Comparison of ENCODE assay signal across 8 cellular contexts in the genomic region with DNA sequence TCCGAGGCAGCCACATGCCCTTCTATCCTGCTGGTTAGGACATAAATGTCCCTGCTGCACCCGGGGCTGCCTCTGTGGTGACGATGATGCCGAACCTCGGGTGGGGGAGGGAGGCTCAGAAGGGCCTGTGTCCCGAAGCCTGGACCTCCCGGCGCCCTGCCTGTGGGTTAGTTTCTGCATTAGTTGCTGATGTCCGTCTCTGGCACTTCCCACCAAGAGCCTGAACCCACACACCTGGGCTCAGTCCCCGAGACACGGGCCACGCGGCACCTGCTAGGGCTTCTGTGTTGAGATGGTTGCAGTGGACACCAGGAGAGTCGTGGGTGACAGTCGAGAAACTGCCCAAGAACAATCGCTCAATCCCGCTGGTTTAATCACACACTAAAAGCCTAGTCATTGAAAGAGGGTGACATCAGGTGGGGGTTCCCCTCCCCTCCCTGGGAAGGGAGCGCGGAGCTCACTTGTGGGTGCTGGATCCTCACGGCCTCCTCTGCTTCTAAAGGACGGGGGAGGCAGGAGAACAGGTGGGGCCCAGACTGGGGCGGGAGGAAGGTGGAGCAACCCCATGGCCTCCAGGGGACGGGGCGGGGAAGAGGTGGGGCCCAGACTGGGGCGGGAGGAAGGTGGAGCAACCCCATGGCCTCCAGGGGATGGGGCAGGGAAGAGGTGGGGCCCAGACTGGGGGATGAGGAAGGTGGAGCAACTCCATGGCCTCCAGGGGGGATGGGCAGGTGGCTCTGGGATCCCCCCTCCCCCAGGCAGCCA. TPM values are rescaled to one million over a fixed set of nuclear protein-coding genes. Genes with fewer than 3 reads are reported as not detected.
DNase-seq lines count a peak whose midpoint lies in the region; ATAC-seq, FAIRE-seq and TF ChIP-seq lines count a peak whose summit lies in the region.
"Not testable (repeated sequence)": the region's sequence is repeated elsewhere in the genome, so short reads cannot be mapped to it uniquely, and the experiment has no call there.

No MANE protein-coding gene starts in this region.

- CTCF ChIA-PET in activated CD4-positive, alpha-beta T cell treated with anti-CD3 and anti-CD28 coated beads for 36 hours (lab: Charles Lee); K562 (lab: Yijun Ruan, JAX; ENCODE audit: low intra/inter-chr PET ratio): not testable (repeated sequence)

- H3K4me2 ChIP-seq in K562 (ENCODE audit: insufficient read depth, low read length) = peak overlapping the region; percentile 71

- not testable (repeated sequence) for H3K27ac Mint-ChIP-seq in CD4-positive, CD25-positive, alpha-beta regulatory T cell
- peak overlapping the region; percentile 33 for H3K27ac Mint-ChIP-seq in activated CD4-positive, alpha-beta T cell treated with anti-CD3 and anti-CD28 coated beads for 36 hours

- H4K20me1 ChIP-seq in K562 (replicated peaks; ENCODE audit: control insufficient read depth, insufficient read depth, low read length) = not testable (repeated sequence)

- peak overlapping the region; percentile 92 for H2AFZ ChIP-seq in K562 (ENCODE audit: low read depth, low read length)

- intact Hi-C loops in activated CD4-positive, alpha-beta T cell treated with anti-CD3 and anti-CD28 coated beads for 36 hours (cut with DNase I, micrococcal nuclease) = loop anchor here in 1 of 2 experiments (1.0 to 10.0 kb wide), 5 partner anchors 28 to 803 kb away; a partner anchor contains a TSS
- intact Hi-C loops in K562 (cut with micrococcal nuclease) = not testable (repeated sequence)

- not testable (repeated sequence) for H3K9me1 ChIP-seq in K562 (ENCODE audit: control insufficient read depth, insufficient read depth, low read length)

- POLR2A ChIA-PET in activated CD4-positive, alpha-beta T cell treated with anti-CD3 and anti-CD28 coated beads for 36 hours (lab: Charles Lee) = interaction anchor here (0.7 kb wide), 1 partner anchor 13 kb away, joined by 3 read pairs; no protein-coding TSS in a partner anchor
- POLR2A ChIA-PET in K562 (lab: Yijun Ruan, JAX) = not testable (repeated sequence)

- peak; percentile 24 to 80 (median 63) for DNase-seq in CD4-positive, CD25-positive, alpha-beta regulatory T cell
- DNase-seq in NCI-H748 (lab: John Stamatoyannopoulos, UW; ENCODE audit: unreplicated experiment) (peak; percentile 32), K562 (ENCODE audit: extremely low read depth in 1 of 4, low spot score in 3 of 4) (peak; percentile 92 to 94 (median 93))
- DNase-seq in activated CD4-positive, alpha-beta T cell treated with anti-CD3 and anti-CD28 coated beads for 36 hours = peak; percentile 94
- peak; percentile 30 for DNase-seq in stimulated activated CD4-positive, alpha-beta T cell treated with anti-CD3 and anti-CD28 coated beads, Interleukin-15, amount 100 ng/mL, for 24 hours

- peaks cover 0 to 21% (median 3%) of the 10 kb centered on the region in 4 donors for H3K4me1 Mint-ChIP-seq in CD4-positive, CD25-positive, alpha-beta regulatory T cell
- peaks cover 14% of the 10 kb centered on the region for H3K4me1 Mint-ChIP-seq in activated CD4-positive, alpha-beta T cell treated with anti-CD3 and anti-CD28 coated beads for 36 hours

- TF ChIP-seq POLR2A in K562 (conservative IDR thresholded peaks at IDR 0.05) = peak; percentile 28; the same call in 1 of the 2 replicates

- H3K27me3 Mint-ChIP-seq in CD4-positive, CD25-positive, alpha-beta regulatory T cell; activated CD4-positive, alpha-beta T cell treated with anti-CD3 and anti-CD28 coated beads for 36 hours: not testable (repeated sequence)

- H3K4me1 ChIP-seq in CD4-positive, CD25-positive, alpha-beta regulatory T cell (ENCODE audit: control insufficient read depth, insufficient read depth, low read length, poor library complexity, severe bottlenecking); iPS-20b (ENCODE audit: insufficient read depth, low read length): not testable (repeated sequence)
- H3K4me1 ChIP-seq in K562 (replicated peaks in 1 of 2; ENCODE audit: control insufficient read depth in 2 of 2, insufficient read depth in 2 of 2, low read length in 2 of 2) = peaks cover 7 to 37% of the 10 kb centered on the region in 2 experiments; a peak in 4 of 5 replicates

- peak overlapping the region; percentile 34 to 79; a peak in 3 of 4 replicates for H3K9ac ChIP-seq in K562 (ENCODE audit: insufficient read depth in 1 of 2, low read depth in 2 of 2, low read length in 2 of 2)
- H3K9ac ChIP-seq in iPS-20b (ENCODE audit: low read depth, low read length) = not testable (repeated sequence)

- H3K79me2 ChIP-seq in K562 (ENCODE audit: control insufficient read depth, insufficient read depth, low read length) = not testable (repeated sequence)

- not testable (repeated sequence) for H3K4me3 ChIP-seq in CD4-positive, CD25-positive, alpha-beta regulatory T cell (ENCODE audit: low read depth, low read length)
- H3K4me3 ChIP-seq in K562 (0 out of 2 replicates have a peak overlapping the region, but pooled peaks have one; percentile 11), iPS-20b (ENCODE audit: low read length) (peak overlapping the region; percentile 42; the same call in 1 of the 2 replicates)

- TF ChIP-seq CTCF in K562 (IDR thresholded peaks at IDR 0.05 in 2 of 3, conservative IDR thresholded peaks at IDR 0.05 in 1 of 3; ENCODE audit: insufficient read depth in 2 of 3, low read depth in 1 of 3, low read length in 3 of 3) = not testable (repeated sequence)

- peak overlapping the region in 3 of 4 donors; percentile 39 to 84 (median 61) for H3K4me3 Mint-ChIP-seq in CD4-positive, CD25-positive, alpha-beta regulatory T cell
- not testable (repeated sequence) for H3K4me3 Mint-ChIP-seq in activated CD4-positive, alpha-beta T cell treated with anti-CD3 and anti-CD28 coated beads for 36 hours

- in situ Hi-C loops in K562 (cut with MboI) = not testable (repeated sequence)

- peak in 1 of 2 donors; percentile 92 for ATAC-seq in CD4-positive, CD25-positive, alpha-beta regulatory T cell (ENCODE audit: low read depth in 2 of 2)
- ATAC-seq in GM19397 (IDR thresholded peaks at IDR 0.05; ENCODE audit: unreplicated experiment) (peak; percentile 98), HG03095 (IDR thresholded peaks at IDR 0.05; ENCODE audit: unreplicated experiment) (peak; percentile 100), K562 (peak; percentile 100)
- ATAC-seq in activated CD4-positive, alpha-beta T cell treated with anti-CD3 and anti-CD28 coated beads for 36 hours = peak; percentile 100

- WGBS in K562 (ENCODE audit: insufficient coverage, low coverage, missing lambda C conversion rate) = 5% methylated on average over 17 of the region's 25 CpGs

- H3K27ac ChIP-seq in CD4-positive, CD25-positive, alpha-beta regulatory T cell (ENCODE audit: insufficient read depth, low read length, poor library complexity, severe bottlenecking); iPS-20b (ENCODE audit: low read length): not testable (repeated sequence)
- H3K27ac ChIP-seq in K562 (ENCODE audit: extremely low read depth, low read depth, low read length) = peak overlapping the region; percentile 53; the same call in 2 of the 3 replicates

- TF ChIP-seq EP300 in K562 (IDR thresholded peaks at IDR 0.05; ENCODE audit: low read length) = not testable (repeated sequence)

- peak; percentile 95 for FAIRE-seq in K562 (lab: Jason Lieb, UNC)

- TF ChIP-seq RAD21 in K562 (CRISPR knock-in tag; conservative IDR thresholded peaks at IDR 0.05 in 1 of 2, IDR thresholded peaks at IDR 0.05 in 1 of 2) = not testable (repeated sequence)

- not testable (repeated sequence) for H3K36me3 ChIP-seq in CD4-positive, CD25-positive, alpha-beta regulatory T cell (ENCODE audit: control insufficient read depth, insufficient read depth, low read length); K562 (ENCODE audit: control insufficient read depth, insufficient read depth, low read length); iPS-20b (ENCODE audit: insufficient read depth, low read depth, low read length)

- H3K36me3 Mint-ChIP-seq in CD4-positive, CD25-positive, alpha-beta regulatory T cell; activated CD4-positive, alpha-beta T cell treated with anti-CD3 and anti-CD28 coated beads for 36 hours (ENCODE audit: low read depth): not testable (repeated sequence)

- H3K9me3 Mint-ChIP-seq in CD4-positive, CD25-positive, alpha-beta regulatory T cell; activated CD4-positive, alpha-beta T cell treated with anti-CD3 and anti-CD28 coated beads for 36 hours (ENCODE audit: low read depth): not testable (repeated sequence)

- not testable (repeated sequence) for H3K9me3 ChIP-seq in CD4-positive, CD25-positive, alpha-beta regulatory T cell (ENCODE audit: control insufficient read depth in 2 of 2, low read length in 2 of 2); K562 (replicated peaks; ENCODE audit: control insufficient read depth, insufficient read depth, low read depth, low read length); iPS-20b (ENCODE audit: insufficient read depth, low read depth, low read length)

- not testable (repeated sequence) for BruUV-seq in K562 (replicated peaks; lab: Mats Ljungman, UMichigan)

- not testable (repeated sequence) for H3K27me3 ChIP-seq in CD4-positive, CD25-positive, alpha-beta regulatory T cell (ENCODE audit: control insufficient read depth, insufficient read depth, low read length); iPS-20b (ENCODE audit: insufficient read depth, low read length)
- H3K27me3 ChIP-seq in K562 (ENCODE audit: control insufficient read depth in 2 of 2, insufficient read depth in 2 of 2, low read length in 2 of 2) = peaks cover 6 to 35% of the 10 kb centered on the region in 2 experiments

RNA-seq across cellular contexts. Expression of a gene that starts 29.0 kb away (rescaled TPM):
- 105 TPM for total RNA-seq in CD4-positive, CD25-positive, alpha-beta regulatory T cell
- polyA plus RNA-seq in CD4-positive, CD25-positive, alpha-beta regulatory T cell = 10 to 100 TPM; 14.6 to 18.6 (median 18.2) TPM
- total RNA-seq in activated CD4-positive, alpha-beta T cell treated with anti-CD3 and anti-CD28 coated beads for 36 hours = 10 to 100 TPM; 47.9 to 73.1 TPM
- total RNA-seq in K562 (2011; cell fraction: chromatin; rRNA removed; ENCODE audit: low replicate concordance) = 141 and 174 TPM in 2 replicates
- total RNA-seq in K562 (2011; cell fraction: nucleolus; rRNA removed) = 69.2 and 73.8 TPM in 2 replicates
- total RNA-seq in K562 (2011; cell fraction: nucleoplasm; rRNA removed) = 106 and 133 TPM in 2 replicates
- total RNA-seq in K562 (2014; rRNA removed) = 47.5 and 53.4 TPM in 2 replicates
- total RNA-seq in K562 (2014; rRNA removed; fragmentation: Illumina TruSeq; extraction: Trizol) = 21.9 and 23.4 TPM in 2 replicates
- 31.0 and 32.6 TPM in 2 replicates for total RNA-seq in K562 (2015; rRNA removed; fragmentation: Illumina TruSeq; extraction: Trizol)
- total RNA-seq in K562 (2021) = 57.3 and 60.4 TPM in 2 replicates
- 17.4 and 33.1 TPM in 2 replicates for polyA plus RNA-seq in K562 (2011; rRNA removed)
- polyA plus RNA-seq in K562 (2011; cell fraction: cytosol; rRNA removed) = 17.2 and 28.4 TPM in 2 replicates
- polyA plus RNA-seq in K562 (2011; cell fraction: nucleus; rRNA removed) = 104 and 135 TPM in 2 replicates
- polyA plus RNA-seq in K562 (2012) = 26.3 and 38.9 TPM in 2 replicates
- 47.9 and 49.4 TPM in 2 replicates for polyA plus RNA-seq in K562 (2014; fragmentation: Illumina TruSeq; extraction: Trizol)
- 1 to 10 TPM; 2.4 to 2.8 TPM for polyA plus RNA-seq in K562 (2014; fragmentation: Nextera tagmentation; extraction: Ambion mirVana)
- polyA plus RNA-seq in K562 (2014; rRNA removed) = 36.2 and 42.4 TPM in 2 replicates
- polyA minus RNA-seq in K562 (2011; rRNA and poly(A)+ RNA removed) = 24.6 and 36.6 TPM in 2 replicates
- polyA minus RNA-seq in K562 (2011; cell fraction: cytosol; rRNA and poly(A)+ RNA removed) = 18.6 and 35.6 TPM in 2 replicates
- 50.4 and 79.0 TPM in 2 replicates for polyA minus RNA-seq in K562 (2011; cell fraction: nucleus; rRNA and poly(A)+ RNA removed)

Comparison
In these comparisons a context has a peak if more than half of its experiments do, and no peak if none do; other contexts are left out.
1. DNase-seq: peak in every context shown above with its lines; median percentile 94 in activated CD4-positive, alpha-beta T cell treated with anti-CD3 and anti-CD28 coated beads for 36 hours; 93 in K562; 63 in CD4-positive, CD25-positive, alpha-beta regulatory T cell; 32 in NCI-H748; 30 in stimulated activated CD4-positive, alpha-beta T cell treated with anti-CD3 and anti-CD28 coated beads, Interleukin-15, amount 100 ng/mL, for 24 hours.